Comparison of ENCODE assay signal across 17 cellular contexts in the genomic region with DNA sequence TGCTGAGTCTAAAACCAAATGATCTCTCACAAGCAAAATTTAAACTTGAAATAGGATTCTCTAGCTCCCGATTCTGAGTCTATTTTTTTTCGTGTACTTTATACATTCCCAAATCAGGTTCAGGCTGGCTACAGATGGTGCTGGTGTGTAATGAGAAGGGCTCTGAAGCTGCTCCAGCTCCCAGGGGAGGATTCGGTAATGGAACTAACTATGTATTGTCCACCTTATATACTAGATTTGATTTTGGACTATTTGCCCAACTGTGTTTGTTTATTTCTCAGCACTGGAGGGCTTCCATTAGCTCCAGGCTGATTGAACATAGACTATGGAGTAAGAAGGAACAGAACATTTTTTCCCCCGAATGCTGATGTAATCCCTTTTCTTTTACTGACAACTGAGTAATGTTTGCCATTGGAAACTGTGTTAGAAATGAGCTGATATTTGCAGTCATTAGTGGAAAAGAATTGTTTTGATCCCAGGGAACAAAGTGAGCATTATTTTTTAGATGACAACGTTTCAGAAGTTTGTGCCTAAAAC.
A peak's percentile ranks its signal among the peaks of the same experiment; 100 is the strongest.
DNase-seq lines count a peak whose midpoint lies in the region; FAIRE-seq and TF ChIP-seq lines count a peak whose summit lies in the region.
"Had no signal": no experiment of that assay in that cellular context is flagged by ENCODE, and none has a peak within 500 bp of the region (broad histone marks: within the 10 kb centered on the region; RNA-seq: fewer than 3 reads in every experiment).

No MANE protein-coding gene starts in this region.

- peaks cover 0 to 4% (median 0%) of the 10 kb centered on the region in 4 experiments; a peak in 2 of 7 replicates for H3K4me1 ChIP-seq in H1 (replicated peaks in 1 of 4; ENCODE audit: control insufficient read depth in 3 of 4, insufficient read depth in 4 of 4, low read length in 3 of 4)

- FAIRE-seq in H1 (lab: Jason Lieb, UNC): no peak
- FAIRE-seq: keratinocyte had no signal

- no peaks in the 10 kb centered on the region for H3K79me2 ChIP-seq in H1 (ENCODE audit: control insufficient read depth in 1 of 2, insufficient read depth in 2 of 2, low read length in 2 of 2)

- no peak overlapping the region for H2BK5ac ChIP-seq in H1 (ENCODE audit: low read depth, low read length)

- H2BK12ac ChIP-seq in H1 (ENCODE audit: low read depth, low read length): no peak overlapping the region

- no peak overlapping the region for H4K5ac ChIP-seq in H1 (ENCODE audit: insufficient read length, low read depth, low read length)

- no peak overlapping the region for H2BK20ac ChIP-seq in H1 (ENCODE audit: low read length)

- POLR2A ChIA-PET in H1 (lab: Charles Lee; ENCODE audit: partially characterized antibody): no interaction called here

- no peak overlapping the region for H3K18ac ChIP-seq in H1 (ENCODE audit: extremely low read depth, low read length)

- DNase-seq in DMS53 (lab: John Stamatoyannopoulos, UW): peak; percentile 37
- no peak for DNase-seq in DMS53 treated with DMSO at 0.1 percent for 48 hours (lab: John Stamatoyannopoulos, UW; ENCODE audit: unreplicated experiment)
- peak; percentile 55 to 67 for DNase-seq in NCI-H446 (lab: John Stamatoyannopoulos, UW)
- no peak for DNase-seq in H1 (ENCODE audit: low read depth in 1 of 2, low spot score in 2 of 2)
- DNase-seq in retina: peak; percentile 12
- DNase-seq in SHP77 (lab: John Stamatoyannopoulos, UW): no peak
- no peak for DNase-seq in posterior vena cava (ENCODE audit: low spot score)
- DNase-seq in mucosa of gallbladder (ENCODE audit: low spot score): no peak
- DNase-seq: 8988T; activated CD4-positive, alpha-beta T cell treated with anti-CD3 and anti-CD28 coated beads for 36 hours; activated naive CD8-positive, alpha-beta T cell treated with anti-CD3 and anti-CD28 coated beads for 36 hours; activated T-cell treated with anti-CD3 and anti-CD28 coated beads, Interleukin-2, amount 50 U/mL, for 1 hour; cerebellar nuclear complex; heart left ventricle; stimulated activated CD4-positive, alpha-beta T cell treated with anti-CD3 and anti-CD28 coated beads, Interleukin-2, amount 100 ng/mL, for 24 hours; stimulated activated CD8-positive, alpha-beta memory T cell treated with anti-CD3 and anti-CD28 coated beads, Interleukin-4, amount 100 ng/mL, for 48 hours had no signal

- no peak for TF ChIP-seq EP300 in H1 (IDR thresholded peaks at IDR 0.05; ENCODE audit: borderline replicate concordance in 1 of 2, low read depth in 2 of 2, low read length in 2 of 2)

- H2AK5ac ChIP-seq in H1 (ENCODE audit: low read depth, low read length): no peak overlapping the region

- H3K4ac ChIP-seq in H1 (replicated peaks; ENCODE audit: insufficient read length, low read depth, low read length): no peak overlapping the region

- no peak overlapping the region for H3K56ac ChIP-seq in H1 (replicated peaks; ENCODE audit: insufficient read length, low read depth, low read length)

- H3K36me3 ChIP-seq in H1 (ENCODE audit: control insufficient read depth in 2 of 4, insufficient read depth in 4 of 4, low read length in 3 of 4): no peaks in the 10 kb centered on the region
- H3K36me3 ChIP-seq: heart left ventricle had no signal

- no peak overlapping the region for H3K27ac ChIP-seq in H1 (ENCODE audit: low read depth, low read length)
- H3K27ac ChIP-seq: heart left ventricle had no signal

- H2BK120ac ChIP-seq in H1 (replicated peaks; ENCODE audit: low read depth, low read length): no peak overlapping the region

- no peaks in the 10 kb centered on the region for H4K20me1 ChIP-seq in H1 (replicated peaks in 1 of 2; ENCODE audit: control insufficient read depth in 1 of 2, insufficient read depth in 2 of 2, low read length in 2 of 2)

- WGBS in H1 (ENCODE audit: extremely low coverage in 1 of 2, insufficient coverage in 1 of 2, insufficient read length in 1 of 2, insufficient replicate concordance in 2 of 2, low coverage in 1 of 2, low lambda C conversion rate in 2 of 2, missing lambda C conversion rate in 1 of 2), 2 experiments: 89% methylated on average over 5 of the region's 5 CpGs; no CpG with 5 or more reads in 1 of the 2 experiments

- intact Hi-C loops in posterior vena cava (cut with DNase I): no loop called here

- no peak overlapping the region for H3K9ac ChIP-seq in H1 (replicated peaks in 1 of 4; ENCODE audit: extremely low read depth in 1 of 4, low read depth in 3 of 4, low read length in 3 of 4)

- H3K14ac ChIP-seq in H1 (ENCODE audit: insufficient read length): no peak overlapping the region

- no peak overlapping the region for H2BK15ac ChIP-seq in H1 (ENCODE audit: low read length)

- no peaks in the 10 kb centered on the region for H3K79me1 ChIP-seq in H1 (ENCODE audit: low read depth, low read length)

- CTCF ChIA-PET in H1 (lab: Charles Lee; ENCODE audit: partially characterized antibody): interaction anchor here (0.6 kb wide), 1 partner anchor 636 kb away, joined by 3 read pairs; no protein-coding TSS in a partner anchor

- no peak for TF ChIP-seq POLR2A in H1 (IDR thresholded peaks at IDR 0.05; ENCODE audit: control extremely low read depth in 1 of 2, low read depth in 2 of 2, low read length in 2 of 2)

- no peak for TF ChIP-seq CTCF in H1 (IDR thresholded peaks at IDR 0.05; ENCODE audit: control extremely low read depth in 1 of 3, insufficient read depth in 1 of 3, low read depth in 1 of 3, low read length in 3 of 3)

- H3K23me2 ChIP-seq in H1 (ENCODE audit: low read depth, low read length): no peaks in the 10 kb centered on the region

- H3K9me3 ChIP-seq in H1 (ENCODE audit: insufficient read depth in 2 of 2, low read depth in 1 of 2, low read length in 1 of 2): no peaks in the 10 kb centered on the region
- H3K9me3 ChIP-seq: heart left ventricle had no signal

- no peak for TF ChIP-seq RAD21 in H1 (IDR thresholded peaks at IDR 0.05 in 1 of 2, conservative IDR thresholded peaks at IDR 0.05 in 1 of 2; ENCODE audit: low read depth in 2 of 2, low read length in 2 of 2)

- H3K4me2 ChIP-seq in H1 (ENCODE audit: insufficient read depth in 1 of 2, low read depth in 2 of 2, low read length in 2 of 2): no peak overlapping the region

- peak overlapping the region; percentile 50; the same call in 1 of the 2 replicates for H2AFZ ChIP-seq in H1 (ENCODE audit: low read length)

- no peak overlapping the region for H3K4me3 ChIP-seq in H1 (ENCODE audit: extremely low read depth in 1 of 4, insufficient read depth in 2 of 4, low read depth in 3 of 4, low read length in 4 of 4)
- H3K4me3 ChIP-seq: heart left ventricle had no signal

- no peaks in the 10 kb centered on the region for H3K27me3 ChIP-seq in H1 (replicated peaks in 1 of 4; ENCODE audit: control insufficient read depth in 3 of 4, extremely low read depth in 1 of 4, insufficient read depth in 3 of 4, low read length in 3 of 4)
- H3K27me3 ChIP-seq: heart left ventricle had no signal

- no peak overlapping the region for H3K23ac ChIP-seq in H1 (ENCODE audit: insufficient read length)

- no peak overlapping the region for H4K8ac ChIP-seq in H1 (ENCODE audit: extremely low read depth, insufficient read depth, low read length)

- H4K91ac ChIP-seq in H1 (replicated peaks; ENCODE audit: insufficient read length, low read length): no peak overlapping the region

TF ChIP-seq in H1, 55 proteins besides CTCF, POLR2A, EP300 and RAD21:
- no peak for TF ChIP-seq TBP (IDR thresholded peaks at IDR 0.05; ENCODE audit: low read depth, low read length)
- no peak for TF ChIP-seq GABPA (IDR thresholded peaks at IDR 0.05; ENCODE audit: borderline replicate concordance, insufficient read depth, low read length)
- no peak for TF ChIP-seq CTBP2 (IDR thresholded peaks at IDR 0.05; ENCODE audit: borderline replicate concordance, insufficient read depth, insufficient read length, low read length)
- TF ChIP-seq KDM4A (IDR thresholded peaks at IDR 0.05; ENCODE audit: low read depth, low read length, severe bottlenecking): no peak
- TF ChIP-seq RBBP5 (IDR thresholded peaks at IDR 0.05; ENCODE audit: borderline replicate concordance, low read depth, low read length): no peak
- TF ChIP-seq BACH1 (IDR thresholded peaks at IDR 0.05; ENCODE audit: low read length): no peak
- no peak for TF ChIP-seq SP2 (IDR thresholded peaks at IDR 0.05; ENCODE audit: low read length)
- TF ChIP-seq PHF8 (conservative IDR thresholded peaks at IDR 0.05; ENCODE audit: low read depth, low read length): no peak
- no peak for TF ChIP-seq SIX5 (IDR thresholded peaks at IDR 0.05; ENCODE audit: low read depth, low read length)
- TF ChIP-seq ZNF274 (IDR thresholded peaks at IDR 0.05; ENCODE audit: borderline replicate concordance, extremely low read depth, low read length): no peak
- TF ChIP-seq RFX5 (IDR thresholded peaks at IDR 0.05; ENCODE audit: borderline replicate concordance, low read depth, low read length): no peak
- TF ChIP-seq POLR2AphosphoS5 (IDR thresholded peaks at IDR 0.05; ENCODE audit: low read depth, low read length): no peak
- TF ChIP-seq EGR1 (IDR thresholded peaks at IDR 0.05; ENCODE audit: borderline replicate concordance, low read depth, low read length): no peak
- TF ChIP-seq POU5F1 (IDR thresholded peaks at IDR 0.05; ENCODE audit: low read depth, low read length): no peak
- no peak for TF ChIP-seq HDAC2 (IDR thresholded peaks at IDR 0.05; ENCODE audit: borderline replicate concordance in 1 of 2, low read depth in 2 of 2, low read length in 2 of 2)
- TF ChIP-seq KDM5A (IDR thresholded peaks at IDR 0.05; ENCODE audit: low read length): no peak
- no peak for TF ChIP-seq NRF1 (IDR thresholded peaks at IDR 0.05; ENCODE audit: low read depth, low read length)
- TF ChIP-seq JUND (IDR thresholded peaks at IDR 0.05; ENCODE audit: low read length): no peak
TF ChIP-seq in H1: peak in this region for 0.

Comparison
In these comparisons a context has a peak if more than half of its experiments do, and no peak if none do; other contexts are left out.
1. DNase-seq: peak in DMS53 (single experiment), NCI-H446 (2 of 2) and retina (single experiment); none in DMS53 treated with DMSO at 0.1 percent for 48 hours (single experiment), H1 (0 of 2), SHP77 (0 of 2), posterior vena cava (single experiment) and mucosa of gallbladder (single experiment).